In the genomic region with DNA sequence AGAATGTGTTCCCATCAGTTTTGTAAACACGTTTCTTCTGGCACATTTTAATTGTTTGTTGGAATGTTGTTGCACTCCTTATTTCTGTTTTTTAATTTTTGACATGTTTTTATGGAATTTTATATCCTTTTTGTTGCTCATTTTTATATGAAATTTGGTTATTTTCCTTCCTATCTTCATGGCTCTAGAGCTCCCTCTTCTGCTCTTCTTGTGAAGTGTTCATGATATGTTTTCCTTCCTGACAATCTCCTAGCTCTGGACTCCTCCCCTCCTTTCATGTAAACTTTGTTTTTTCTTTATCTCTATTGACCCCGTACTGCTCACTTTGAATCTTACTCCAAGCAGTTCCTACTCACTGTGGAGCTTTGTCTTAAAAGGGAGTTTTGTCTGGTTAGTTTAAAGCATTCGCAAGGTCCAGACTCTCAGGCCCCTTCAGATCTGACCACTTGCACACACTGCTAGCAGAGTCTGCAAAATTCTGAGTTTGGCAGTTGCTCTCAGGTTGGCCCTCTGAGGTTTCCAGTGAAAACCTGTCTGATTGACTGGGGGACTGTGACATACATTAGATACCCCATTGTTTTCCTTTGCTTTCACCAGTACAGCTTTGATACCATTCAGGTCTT, we compare ENCODE assay signal across 9 cellular contexts.
DNase-seq lines count a peak whose midpoint lies in the region; ATAC-seq, FAIRE-seq and TF ChIP-seq lines count a peak whose summit lies in the region.
"Had no signal": no experiment of that assay in that cellular context is flagged by ENCODE, and none has a peak within 500 bp of the region (broad histone marks: within the 10 kb centered on the region; RNA-seq: fewer than 3 reads in every experiment).

No MANE protein-coding gene starts in this region.

- CTCF ChIA-PET in HCT116 (lab: Charles Lee), result interaction anchor here (0.9 to 1.7 kb wide), 5 partner anchors 10 to 79 kb away, joined by 3 to 9 read pairs (median 5); no protein-coding TSS in a partner anchor

- H3K27ac ChIP-seq in HCT116 (ENCODE audit: low read depth, low read length) (no peak overlapping the region), Peyer's patch (no peak overlapping the region), foreskin keratinocyte (no peak overlapping the region)

- no peaks in the 10 kb centered on the region for H4K20me1 ChIP-seq in HCT116 (ENCODE audit: insufficient read depth)

- no peaks in the 10 kb centered on the region for H3K27me3 Mint-ChIP-seq in type B pancreatic cell

- H3K4me1 Mint-ChIP-seq in type B pancreatic cell (ENCODE audit: unreplicated experiment), result no peaks in the 10 kb centered on the region

- BruUV-seq in HCT116 (replicated peaks; lab: Mats Ljungman, UMichigan), result no TSS peak

- no peaks in the 10 kb centered on the region for H3K36me3 ChIP-seq in HCT116 (ENCODE audit: control insufficient read depth in 1 of 2, insufficient read depth in 2 of 2, low read length in 2 of 2)
- no peaks in the 10 kb centered on the region for H3K36me3 ChIP-seq in Peyer's patch

- intact Hi-C loops in HCT116 (cut with micrococcal nuclease) (no loop called here), lower leg skin (cut with DNase I; ENCODE audit: low total_unique reads) (no loop called here)

- TF ChIP-seq POLR2A in HCT116 (IDR thresholded peaks at IDR 0.05; ENCODE audit: borderline replicate concordance, extremely low read depth, insufficient read depth, insufficient read length) (no peak), Peyer's patch (IDR thresholded peaks at IDR 0.05) (no peak), lower leg skin (IDR thresholded peaks at IDR 0.05) (no peak)

- TF ChIP-seq CTCF in D721Med (IDR thresholded peaks at IDR 0.05; ENCODE audit: insufficient read depth, missing control alignments) (peak; percentile 63), HCT116 (IDR thresholded peaks at IDR 0.05 in 2 of 3, conservative IDR thresholded peaks at IDR 0.05 in 1 of 3; ENCODE audit: borderline replicate concordance in 1 of 3, insufficient read depth in 1 of 3, low read depth in 2 of 3, low read length in 2 of 3) (peak; percentile 26 to 83 (median 55); a peak in 5 of 6 replicates), Peyer's patch (IDR thresholded peaks at IDR 0.05) (peak in 4 of 6 experiments; percentile 21 to 56 (median 54)), foreskin keratinocyte (conservative IDR thresholded peaks at IDR 0.05) (peak; percentile 71), type B pancreatic cell (conservative IDR thresholded peaks at IDR 0.05) (peak; percentile 86), lower leg skin (IDR thresholded peaks at IDR 0.05) (no peak)

- no peak for DNase-seq in D721Med (ENCODE audit: insufficient read length, low spot score)
- DNase-seq in HCT116 (ENCODE audit: low read depth, low spot score), result peak; percentile 16
- no peak for DNase-seq in Peyer's patch
- peak in 1 of 2 donors; percentile 15 for DNase-seq in foreskin keratinocyte
- no peak for DNase-seq in type B pancreatic cell (ENCODE audit: extremely low spot score, unreplicated experiment)
- DNase-seq in lower leg skin (ENCODE audit: low spot score in 2 of 2), result no peak

- no peaks in the 10 kb centered on the region for H3K79me2 ChIP-seq in HCT116 (ENCODE audit: insufficient read depth, low read length)

- H3K27me3 ChIP-seq in HCT116 (ENCODE audit: insufficient read depth, low read length) (no peaks in the 10 kb centered on the region), Peyer's patch (no peaks in the 10 kb centered on the region), foreskin keratinocyte (no peaks in the 10 kb centered on the region)

- peak; percentile 64 for TF ChIP-seq RAD21 in HCT116 (IDR thresholded peaks at IDR 0.05; ENCODE audit: low read depth)

- POLR2A ChIA-PET in HCT116 (lab: Charles Lee), result no interaction called here

- H3K4me1 ChIP-seq in HCT116 (ENCODE audit: control insufficient read depth in 1 of 2, insufficient read depth in 2 of 2, low read length in 2 of 2) (no peaks in the 10 kb centered on the region), Peyer's patch (no peaks in the 10 kb centered on the region), foreskin keratinocyte (no peaks in the 10 kb centered on the region)

- H3K9me3 ChIP-seq in HCT116 (ENCODE audit: control insufficient read depth in 1 of 2, insufficient read depth in 1 of 2, low read depth in 1 of 2, low read length in 2 of 2) (no peaks in the 10 kb centered on the region), Peyer's patch (no peaks in the 10 kb centered on the region)

- 37 to 42% methylated on average over 3 of the region's 3 CpGs for WGBS in lower leg skin, 2 donors

- peak; percentile 86 for ATAC-seq in HCT116
- ATAC-seq in foreskin keratinocyte, result peak; percentile 59
- ATAC-seq in GM21528 (IDR thresholded peaks at IDR 0.05; ENCODE audit: low FRiP score, unreplicated experiment), result no peak
- ATAC-seq in HG03095 (IDR thresholded peaks at IDR 0.05; ENCODE audit: unreplicated experiment), result no peak

- no peak for FAIRE-seq in D721Med (lab: Jason Lieb, UNC)

- no peak overlapping the region for H3K27ac Mint-ChIP-seq in type B pancreatic cell

- RAD21 ChIA-PET in HCT116 (lab: Charles Lee; ENCODE audit: low non-redundant PET in 1 of 2, low total read pairs in 2 of 2, uncharacterized antibody in 2 of 2, unreplicated experiment in 2 of 2), result no interaction called here

- H3K4me2 ChIP-seq in HCT116 (ENCODE audit: low read length), result no peak overlapping the region

- H3K9me3 Mint-ChIP-seq in type B pancreatic cell, result no peaks in the 10 kb centered on the region

- H3K4me3 ChIP-seq in HCT116 (replicated peaks in 1 of 2; ENCODE audit: low read depth in 1 of 2, low read length in 2 of 2), result no peak overlapping the region
- no peak overlapping the region for H3K4me3 ChIP-seq in Peyer's patch
- no peak overlapping the region for H3K4me3 ChIP-seq in lower leg skin (ENCODE audit: low read depth, poor library complexity, severe bottlenecking)
- H3K4me3 ChIP-seq: lung had no signal

- H3K9me2 ChIP-seq in HCT116 (ENCODE audit: insufficient read depth), result no peaks in the 10 kb centered on the region

- H2AFZ ChIP-seq in HCT116 (ENCODE audit: low read depth, low read length, poor library complexity, severe bottlenecking), result no peak overlapping the region

- no peak overlapping the region for H3K9ac ChIP-seq in HCT116 (ENCODE audit: low read length)

- no peaks in the 10 kb centered on the region for H3K36me3 Mint-ChIP-seq in type B pancreatic cell

- H3K4me3 Mint-ChIP-seq in type B pancreatic cell, result no peak overlapping the region

TF ChIP-seq in HCT116, 20 proteins besides CTCF, POLR2A, EP300 and RAD21 (continues in another document):
- TF ChIP-seq SRF (IDR thresholded peaks at IDR 0.05; ENCODE audit: low read depth), result no peak
- TF ChIP-seq JUND (IDR thresholded peaks at IDR 0.05), result no peak
- TF ChIP-seq, protein P1, sequence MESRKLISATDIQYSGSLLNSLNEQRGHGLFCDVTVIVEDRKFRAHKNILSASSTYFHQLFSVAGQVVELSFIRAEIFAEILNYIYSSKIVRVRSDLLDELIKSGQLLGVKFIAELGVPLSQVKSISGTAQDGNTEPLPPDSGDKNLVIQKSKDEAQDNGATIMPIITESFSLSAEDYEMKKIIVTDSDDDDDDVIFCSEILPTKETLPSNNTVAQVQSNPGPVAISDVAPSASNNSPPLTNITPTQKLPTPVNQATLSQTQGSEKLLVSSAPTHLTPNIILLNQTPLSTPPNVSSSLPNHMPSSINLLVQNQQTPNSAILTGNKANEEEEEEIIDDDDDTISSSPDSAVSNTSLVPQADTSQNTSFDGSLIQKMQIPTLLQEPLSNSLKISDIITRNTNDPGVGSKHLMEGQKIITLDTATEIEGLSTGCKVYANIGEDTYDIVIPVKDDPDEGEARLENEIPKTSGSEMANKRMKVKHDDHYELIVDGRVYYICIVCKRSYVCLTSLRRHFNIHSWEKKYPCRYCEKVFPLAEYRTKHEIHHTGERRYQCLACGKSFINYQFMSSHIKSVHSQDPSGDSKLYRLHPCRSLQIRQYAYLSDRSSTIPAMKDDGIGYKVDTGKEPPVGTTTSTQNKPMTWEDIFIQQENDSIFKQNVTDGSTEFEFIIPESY (IDR thresholded peaks at IDR 0.05; ENCODE audit: extremely low read depth, insufficient replicate concordance, low read length), result no peak
- no peak for TF ChIP-seq EZH2phosphoT487 (IDR thresholded peaks at IDR 0.05; ENCODE audit: borderline replicate concordance)
- TF ChIP-seq, protein P2, sequence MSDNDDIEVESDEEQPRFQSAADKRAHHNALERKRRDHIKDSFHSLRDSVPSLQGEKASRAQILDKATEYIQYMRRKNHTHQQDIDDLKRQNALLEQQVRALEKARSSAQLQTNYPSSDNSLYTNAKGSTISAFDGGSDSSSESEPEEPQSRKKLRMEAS (IDR thresholded peaks at IDR 0.05), result no peak
- no peak for TF ChIP-seq SIN3A (IDR thresholded peaks at IDR 0.05; ENCODE audit: low read depth)
- no peak for TF ChIP-seq CBX3 (IDR thresholded peaks at IDR 0.05; ENCODE audit: low read depth)
- TF ChIP-seq YY1 (IDR thresholded peaks at IDR 0.05; ENCODE audit: extremely low read depth, insufficient replicate concordance, low read depth, low read length), result no peak
- TF ChIP-seq TCF7L2 (IDR thresholded peaks at IDR 0.05; ENCODE audit: borderline replicate concordance, extremely low read depth, insufficient read depth, insufficient read length), result no peak
- no peak for TF ChIP-seq EZH2 (IDR thresholded peaks at IDR 0.05)
- TF ChIP-seq ELF1 (IDR thresholded peaks at IDR 0.05; ENCODE audit: borderline replicate concordance, low read depth), result no peak
- no peak for TF ChIP-seq POLR2AphosphoS5 (IDR thresholded peaks at IDR 0.05; ENCODE audit: low read depth, low read length)

Comparison
In these comparisons a context has a peak if more than half of its experiments do, and no peak if none do; other contexts are left out.
1. CTCF ChIP-seq: peak in D721Med (single experiment), HCT116 (3 of 3), Peyer's patch (4 of 6), foreskin keratinocyte (single experiment) and type B pancreatic cell (single experiment); none in lower leg skin (0 of 3).
2. ATAC-seq: peak in HCT116 (single experiment) and foreskin keratinocyte (single experiment); none in GM21528 (single experiment) and HG03095 (single experiment).